2 cellular contexts compared by ENCODE assay signal in genomic region chr19:16330811-16331690, GRCh38.
A peak's percentile ranks its signal among the peaks of the same experiment; 100 is the strongest.
TF ChIP-seq lines count a peak whose summit lies in the region.

No MANE protein-coding gene starts in this region.

TF ChIP-seq in K562, 482 proteins besides CTCF, POLR2A, EP300 and RAD21 (continued from another document):
- TF ChIP-seq ZBTB49 (CRISPR knock-in tag; IDR thresholded peaks at IDR 0.05; ENCODE audit: borderline replicate concordance) (no peak), DPF2 (IDR thresholded peaks at IDR 0.05) (0 out of 2 replicates have a peak, but pooled peaks have one; percentile 11), RCOR1 (IDR thresholded peaks at IDR 0.05; ENCODE audit: borderline replicate concordance in 1 of 2, low read depth in 2 of 2, low read length in 2 of 2) (0 out of 4 replicates have a peak, but pooled peaks of 1 of the 2 experiments have one; percentile 24), HNRNPK (IDR thresholded peaks at IDR 0.05; ENCODE audit: low read depth, low read length, poor library complexity, severe bottlenecking) (no peak), ZNF316 (IDR thresholded peaks at IDR 0.05) (0 out of 2 replicates have a peak, but pooled peaks have one; percentile 11), COPS2 (conservative IDR thresholded peaks at IDR 0.05) (no peak), TBL1XR1 (IDR thresholded peaks at IDR 0.05; ENCODE audit: low read length in 2 of 2) (no peak), MECOM (CRISPR knock-in tag; IDR thresholded peaks at IDR 0.05) (no peak), PURB (CRISPR knock-in tag; IDR thresholded peaks at IDR 0.05; ENCODE audit: low read depth) (no peak), EHMT2 (IDR thresholded peaks at IDR 0.05) (no peak), ZNF766 (CRISPR knock-in tag; conservative IDR thresholded peaks at IDR 0.05) (no peak), ZNF512 (tag; IDR thresholded peaks at IDR 0.05) (no peak), ZNF121 (CRISPR knock-in tag; conservative IDR thresholded peaks at IDR 0.05) (no peak), HDGF (IDR thresholded peaks at IDR 0.05) (no peak), L3MBTL2 (IDR thresholded peaks at IDR 0.05) (no peak), ZKSCAN1 (IDR thresholded peaks at IDR 0.05; ENCODE audit: low read depth, low read length) (no peak), MYNN (IDR thresholded peaks at IDR 0.05) (no peak), MYNN (CRISPR knock-in tag; IDR thresholded peaks at IDR 0.05) (no peak), POLR2G (IDR thresholded peaks at IDR 0.05; ENCODE audit: low read depth, low read length) (no peak), ZNF639 (CRISPR knock-in tag; conservative IDR thresholded peaks at IDR 0.05 in 1 of 2, IDR thresholded peaks at IDR 0.05 in 1 of 2) (no peak), HDAC8 (tag; IDR thresholded peaks at IDR 0.05) (no peak), FOSL1 (tag; conservative IDR thresholded peaks at IDR 0.05) (peak; percentile 32; the same call in 1 of the 2 replicates), ZNF24 (IDR thresholded peaks at IDR 0.05) (peak; percentile 84), JUND (IDR thresholded peaks at IDR 0.05; ENCODE audit: borderline replicate concordance, low read depth, low read length) (no peak), JUND (tag; IDR thresholded peaks at IDR 0.05; ENCODE audit: borderline replicate concordance, low read depth, low read length) (0 out of 3 replicates have a peak, but pooled peaks have one; percentile 5)
- TF ChIP-seq, protein P1, sequence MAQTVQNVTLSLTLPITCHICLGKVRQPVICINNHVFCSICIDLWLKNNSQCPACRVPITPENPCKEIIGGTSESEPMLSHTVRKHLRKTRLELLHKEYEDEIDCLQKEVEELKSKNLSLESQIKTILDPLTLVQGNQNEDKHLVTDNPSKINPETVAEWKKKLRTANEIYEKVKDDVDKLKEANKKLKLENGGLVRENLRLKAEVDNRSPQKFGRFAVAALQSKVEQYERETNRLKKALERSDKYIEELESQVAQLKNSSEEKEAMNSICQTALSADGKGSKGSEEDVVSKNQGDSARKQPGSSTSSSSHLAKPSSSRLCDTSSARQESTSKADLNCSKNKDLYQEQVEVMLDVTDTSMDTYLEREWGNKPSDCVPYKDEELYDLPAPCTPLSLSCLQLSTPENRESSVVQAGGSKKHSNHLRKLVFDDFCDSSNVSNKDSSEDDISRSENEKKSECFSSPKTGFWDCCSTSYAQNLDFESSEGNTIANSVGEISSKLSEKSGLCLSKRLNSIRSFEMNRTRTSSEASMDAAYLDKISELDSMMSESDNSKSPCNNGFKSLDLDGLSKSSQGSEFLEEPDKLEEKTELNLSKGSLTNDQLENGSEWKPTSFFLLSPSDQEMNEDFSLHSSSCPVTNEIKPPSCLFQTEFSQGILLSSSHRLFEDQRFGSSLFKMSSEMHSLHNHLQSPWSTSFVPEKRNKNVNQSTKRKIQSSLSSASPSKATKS (CRISPR knock-in tag; IDR thresholded peaks at IDR 0.05) = no peak
- TF ChIP-seq, protein P2, sequence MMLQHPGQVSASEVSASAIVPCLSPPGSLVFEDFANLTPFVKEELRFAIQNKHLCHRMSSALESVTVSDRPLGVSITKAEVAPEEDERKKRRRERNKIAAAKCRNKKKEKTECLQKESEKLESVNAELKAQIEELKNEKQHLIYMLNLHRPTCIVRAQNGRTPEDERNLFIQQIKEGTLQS (IDR thresholded peaks at IDR 0.05) = peak; percentile 18; the same call in 1 of the 2 replicates
- TF ChIP-seq, protein P2 (CRISPR knock-in tag; conservative IDR thresholded peaks at IDR 0.05) = no peak
TF ChIP-seq in K562: peak in this region for 9.

TF ChIP-seq in GM23338, 12 proteins besides CTCF, POLR2A, EP300 and RAD21 (continued from another document):
- no peak for TF ChIP-seq EZH2phosphoT487 (IDR thresholded peaks at IDR 0.05; ENCODE audit: unreplicated experiment)
